In the genomic region with DNA sequence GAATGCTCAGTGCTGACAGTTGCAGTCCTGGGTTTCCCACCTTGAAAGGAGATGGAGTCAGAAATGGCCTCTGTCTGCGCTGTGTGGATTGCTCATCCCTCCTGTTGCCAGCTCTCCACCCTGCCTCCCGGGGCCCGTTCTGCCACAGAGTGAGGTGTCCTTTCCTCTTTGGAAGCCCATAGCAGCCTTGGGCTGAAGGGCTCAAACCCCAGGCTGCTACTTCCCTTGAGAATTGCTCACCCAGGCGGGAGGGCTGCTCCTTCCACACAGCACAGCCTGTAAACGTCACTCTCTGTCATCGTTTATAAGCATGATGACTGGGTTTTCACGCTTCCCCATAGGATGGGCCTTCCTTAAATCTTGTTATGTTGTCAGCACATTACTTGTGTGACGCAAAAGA, we compare ENCODE assay signal across 19 cellular contexts.
DNase-seq lines count a peak whose midpoint lies in the region; TF ChIP-seq lines count a peak whose summit lies in the region.
"Had no signal": no experiment of that assay in that cellular context is flagged by ENCODE, and none has a peak within 500 bp of the region (broad histone marks: within the 10 kb centered on the region; RNA-seq: fewer than 3 reads in every experiment).

No MANE protein-coding gene starts in this region.

- H3K27me3 ChIP-seq in osteoblast (ENCODE audit: insufficient read depth, low read length), result no peaks in the 10 kb centered on the region
- no peaks in the 10 kb centered on the region for H3K27me3 ChIP-seq in colonic mucosa

- H3K27ac Mint-ChIP-seq in activated T-cell treated with anti-CD3 and anti-CD28 coated beads, Interleukin-2, amount 50 U/mL, for 24 hours, result peak overlapping the region; percentile 11
- peak overlapping the region; percentile 69 for H3K27ac Mint-ChIP-seq in dendritic cell treated with granulocyte-macrophage colony-stimulating factor and Interleukin-4, amounts not matched to agents 40 ng/mL and 50 ng/mL, for 4 days
- H3K27ac Mint-ChIP-seq: activated CD8-positive, alpha-beta memory T cell treated with anti-CD3 and anti-CD28 coated beads, Interleukin-2, amount 10 ng/mL, durations not matched to agents 7 days and 5 days had no signal

- H3K27ac ChIP-seq in osteoblast (ENCODE audit: low read depth, low read length), result peak overlapping the region; percentile 15
- no peak overlapping the region for H3K27ac ChIP-seq in colonic mucosa
- H3K27ac ChIP-seq: PC-9 had no signal

- H4K20me1 ChIP-seq in osteoblast (ENCODE audit: insufficient read depth, low read length), result peaks cover 3% of the 10 kb centered on the region

- no peaks in the 10 kb centered on the region for H3K9me3 ChIP-seq in osteoblast (ENCODE audit: low read depth, low read length)
- H3K9me3 ChIP-seq in colonic mucosa, result no peaks in the 10 kb centered on the region

- H3K4me3 ChIP-seq in NB4 (ENCODE audit: low read depth, low read length), result no peak overlapping the region
- H3K4me3 ChIP-seq in osteoblast (ENCODE audit: insufficient read depth, low read length), result no peak overlapping the region
- H3K4me3 ChIP-seq in colonic mucosa, result no peak overlapping the region
- H3K4me3 ChIP-seq: PC-9 had no signal

- intact Hi-C loops in dendritic cell treated with granulocyte-macrophage colony-stimulating factor and Interleukin-4, amounts not matched to agents 40 ng/mL and 50 ng/mL, for 4 days (cut with micrococcal nuclease), result no loop called here
- intact Hi-C loops in colonic mucosa (cut with DNase I), result no loop called here

- H2AFZ ChIP-seq in osteoblast (ENCODE audit: low read length), result no peak overlapping the region
- H2AFZ ChIP-seq: PC-9 had no signal

- DNase-seq in activated T-cell treated with anti-CD3 and anti-CD28 coated beads, Interleukin-2, amount 50 U/mL, for 24 hours, result no peak
- DNase-seq in activated T-cell treated with anti-CD3 and anti-CD28 coated beads, Interleukin-2, amount 50 U/mL, for 48 hours, result no peak
- DNase-seq in NB4 (ENCODE audit: low read depth) (peak; percentile 36), osteoblast (ENCODE audit: insufficient read length, low spot score, missing footprints) (peak; percentile 97), nucleus accumbens (lab: John Stamatoyannopoulos, UW) (no peak), colonic mucosa (no peak)
- DNase-seq in stimulated activated naive CD4-positive, alpha-beta T cell treated with Interleukin-2 at 50 U/mL for 16 hours (lab: John Stamatoyannopoulos, UW), result no peak
- DNase-seq: activated CD4-positive, CD25-positive, alpha-beta regulatory T cell treated with anti-CD3 and anti-CD28 coated beads, Interleukin-2, amount 50 U/mL, for 72 hours; activated CD8-positive, alpha-beta memory T cell treated with anti-CD3 and anti-CD28 coated beads, Interleukin-2, amount 10 ng/mL, durations not matched to agents 7 days and 5 days; activated effector memory CD4-positive, alpha-beta T cell treated with anti-CD3 and anti-CD28 coated beads, Interleukin-2, amount 50 U/mL, for 16 hours; CD8-positive, alpha-beta memory T cell; Kasumi-1; NCI-H2171 treated with DMSO at 0.1 percent for 48 hours; NCI-H748 treated with DMSO at 0.1 percent for 48 hours; PC-9; stimulated activated CD4-positive, alpha-beta T cell treated with anti-CD3 and anti-CD28 coated beads, Interleukin-15, amount 100 ng/mL, for 24 hours; stimulated activated naive B cell treated with anti-CD40 and anti-IgM and Interleukin-4, amounts not matched to agents 10 μg/mL and 1 μg/mL and 100 μg/mL, for 72 hours; trophoblast cell had no signal

- H3K27me3 Mint-ChIP-seq in activated T-cell treated with anti-CD3 and anti-CD28 coated beads, Interleukin-2, amount 50 U/mL, for 24 hours, result no peaks in the 10 kb centered on the region
- no peaks in the 10 kb centered on the region for H3K27me3 Mint-ChIP-seq in dendritic cell treated with granulocyte-macrophage colony-stimulating factor and Interleukin-4, amounts not matched to agents 40 ng/mL and 50 ng/mL, for 4 days
- H3K27me3 Mint-ChIP-seq: activated CD8-positive, alpha-beta memory T cell treated with anti-CD3 and anti-CD28 coated beads, Interleukin-2, amount 10 ng/mL, durations not matched to agents 7 days and 5 days; CD8-positive, alpha-beta memory T cell; stimulated activated naive B cell treated with anti-CD40 and anti-IgM and Interleukin-4, amounts not matched to agents 10 μg/mL and 1 μg/mL and 100 μg/mL, for 72 hours had no signal

- no peaks in the 10 kb centered on the region for H3K9me3 Mint-ChIP-seq in activated T-cell treated with anti-CD3 and anti-CD28 coated beads, Interleukin-2, amount 50 U/mL, for 24 hours
- no peaks in the 10 kb centered on the region for H3K9me3 Mint-ChIP-seq in dendritic cell treated with granulocyte-macrophage colony-stimulating factor and Interleukin-4, amounts not matched to agents 40 ng/mL and 50 ng/mL, for 4 days
- H3K9me3 Mint-ChIP-seq: CD8-positive, alpha-beta memory T cell; stimulated activated naive B cell treated with anti-CD40 and anti-IgM and Interleukin-4, amounts not matched to agents 10 μg/mL and 1 μg/mL and 100 μg/mL, for 72 hours had no signal

- H3K9ac ChIP-seq in colonic mucosa (ENCODE audit: low read depth in 2 of 2, low read length in 2 of 2), result no peak overlapping the region

- TF ChIP-seq CTCF in NB4 (IDR thresholded peaks at IDR 0.05; ENCODE audit: low read depth, low read length) (no peak), osteoblast (IDR thresholded peaks at IDR 0.05; ENCODE audit: extremely low read depth, low read depth, low read length) (no peak), colonic mucosa (IDR thresholded peaks at IDR 0.05) (no peak)

- H3K4me3 Mint-ChIP-seq in activated T-cell treated with anti-CD3 and anti-CD28 coated beads, Interleukin-2, amount 50 U/mL, for 24 hours, result no peak overlapping the region
- H3K4me3 Mint-ChIP-seq in dendritic cell treated with granulocyte-macrophage colony-stimulating factor and Interleukin-4, amounts not matched to agents 40 ng/mL and 50 ng/mL, for 4 days, result no peak overlapping the region
- H3K4me3 Mint-ChIP-seq: activated CD8-positive, alpha-beta memory T cell treated with anti-CD3 and anti-CD28 coated beads, Interleukin-2, amount 10 ng/mL, durations not matched to agents 7 days and 5 days; CD8-positive, alpha-beta memory T cell; stimulated activated naive B cell treated with anti-CD40 and anti-IgM and Interleukin-4, amounts not matched to agents 10 μg/mL and 1 μg/mL and 100 μg/mL, for 72 hours had no signal

- H3K4me1 Mint-ChIP-seq in activated T-cell treated with anti-CD3 and anti-CD28 coated beads, Interleukin-2, amount 50 U/mL, for 24 hours (ENCODE audit: low read depth), result peaks cover 32% of the 10 kb centered on the region
- H3K4me1 Mint-ChIP-seq in dendritic cell treated with granulocyte-macrophage colony-stimulating factor and Interleukin-4, amounts not matched to agents 40 ng/mL and 50 ng/mL, for 4 days (ENCODE audit: low read depth), result peaks cover 28% of the 10 kb centered on the region

- H3K4me1 ChIP-seq in osteoblast (ENCODE audit: insufficient read depth, low read length) (peaks cover 9% of the 10 kb centered on the region), colonic mucosa (no peaks in the 10 kb centered on the region)

- TF ChIP-seq POLR2A in NB4 (IDR thresholded peaks at IDR 0.05; ENCODE audit: extremely low read depth, insufficient read length), result no peak

- peaks cover 8% of the 10 kb centered on the region for H3K79me2 ChIP-seq in osteoblast (ENCODE audit: insufficient read depth, low read length)

- peaks cover 72% of the 10 kb centered on the region for H3K36me3 Mint-ChIP-seq in activated T-cell treated with anti-CD3 and anti-CD28 coated beads, Interleukin-2, amount 50 U/mL, for 24 hours (ENCODE audit: low read depth)
- peaks cover 85% of the 10 kb centered on the region for H3K36me3 Mint-ChIP-seq in dendritic cell treated with granulocyte-macrophage colony-stimulating factor and Interleukin-4, amounts not matched to agents 40 ng/mL and 50 ng/mL, for 4 days (ENCODE audit: low read depth)

- no peak overlapping the region for H3K4me2 ChIP-seq in osteoblast (ENCODE audit: insufficient read depth, low read length)
- H3K4me2 ChIP-seq: PC-9 had no signal

- H3K36me3 ChIP-seq in osteoblast (ENCODE audit: insufficient read depth, low read length), result peaks cover 41% of the 10 kb centered on the region
- no peaks in the 10 kb centered on the region for H3K36me3 ChIP-seq in colonic mucosa

Comparison
In these comparisons a context has a peak if more than half of its experiments do, and no peak if none do; other contexts are left out.
1. DNase-seq: peak in NB4 (single experiment) and osteoblast (single experiment); none in activated T-cell treated with anti-CD3 and anti-CD28 coated beads, Interleukin-2, amount 50 U/mL, for 24 hours (single experiment), activated T-cell treated with anti-CD3 and anti-CD28 coated beads, Interleukin-2, amount 50 U/mL, for 48 hours (0 of 2), nucleus accumbens (0 of 56), colonic mucosa (single experiment) and stimulated activated naive CD4-positive, alpha-beta T cell treated with Interleukin-2 at 50 U/mL for 16 hours (single experiment).